Comparison of ENCODE assay signal across 1 cellular context in genomic region chr11:9747816-9748215, GRCh38.
TF ChIP-seq lines count a peak whose summit lies in the region.

No MANE protein-coding gene starts in this region.

TF ChIP-seq in HepG2, 621 proteins besides CTCF, POLR2A, EP300 and RAD21:
- TF ChIP-seq ZFP41 (CRISPR knock-in tag; IDR thresholded peaks at IDR 0.05; ENCODE audit: borderline replicate concordance) = no peak
- no peak for TF ChIP-seq ZFP1 (CRISPR knock-in tag; IDR thresholded peaks at IDR 0.05)
- no peak for TF ChIP-seq ZNF790 (CRISPR knock-in tag; IDR thresholded peaks at IDR 0.05; ENCODE audit: borderline replicate concordance)
- TF ChIP-seq PLSCR1 (CRISPR knock-in tag; IDR thresholded peaks at IDR 0.05; ENCODE audit: borderline replicate concordance) = no peak
- TF ChIP-seq RCOR2 (CRISPR knock-in tag; IDR thresholded peaks at IDR 0.05) = no peak
- TF ChIP-seq CEBPG (CRISPR knock-in tag; IDR thresholded peaks at IDR 0.05) = no peak
- no peak for TF ChIP-seq EED (CRISPR knock-in tag; IDR thresholded peaks at IDR 0.05)
- no peak for TF ChIP-seq ZNF777 (CRISPR knock-in tag; IDR thresholded peaks at IDR 0.05)
- TF ChIP-seq ZNF33B (CRISPR knock-in tag; IDR thresholded peaks at IDR 0.05) = no peak
- no peak for TF ChIP-seq ZNF674 (CRISPR knock-in tag; IDR thresholded peaks at IDR 0.05; ENCODE audit: low read depth)
- no peak for TF ChIP-seq ZNF264 (CRISPR knock-in tag; IDR thresholded peaks at IDR 0.05)
- no peak for TF ChIP-seq ZKSCAN1 (IDR thresholded peaks at IDR 0.05; ENCODE audit: low read length)
